12 cellular contexts compared by ENCODE assay signal in the genomic region with DNA sequence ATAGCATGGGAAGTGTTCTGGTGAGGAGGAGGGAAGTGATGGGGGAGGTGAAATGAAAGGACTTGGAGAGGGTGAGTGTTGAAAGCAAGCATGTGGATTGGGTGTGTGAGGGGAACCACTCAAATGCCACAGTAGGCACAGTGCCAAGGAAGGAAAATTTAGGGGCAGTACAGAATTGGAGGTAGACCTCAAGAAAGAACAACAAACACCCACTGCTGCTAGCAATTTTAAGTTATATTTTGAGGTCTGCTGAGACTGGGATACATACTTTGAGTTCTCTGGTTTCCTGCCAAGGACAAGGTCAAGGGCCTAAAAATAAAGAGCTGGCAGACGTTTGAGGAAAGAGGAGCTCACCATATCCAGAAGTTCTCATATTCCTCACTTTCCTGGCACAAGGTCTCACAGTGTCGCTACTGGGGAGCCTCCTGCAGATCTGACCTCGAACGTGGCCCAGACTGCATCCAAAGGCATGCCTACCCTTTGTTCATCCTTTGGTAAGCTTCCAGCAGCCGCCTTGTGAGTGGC.
DNase-seq lines count a peak whose midpoint lies in the region; ATAC-seq and TF ChIP-seq lines count a peak whose summit lies in the region.
"Had no signal": no experiment of that assay in that cellular context is flagged by ENCODE, and none has a peak within 500 bp of the region (broad histone marks: within the 10 kb centered on the region; RNA-seq: fewer than 3 reads in every experiment).

No MANE protein-coding gene starts in this region.

- H3K4me1 Mint-ChIP-seq in effector memory CD8-positive, alpha-beta T cell (ENCODE audit: low read depth in 2 of 2): no peaks in the 10 kb centered on the region

- no peaks in the 10 kb centered on the region for H3K27me3 Mint-ChIP-seq in effector memory CD8-positive, alpha-beta T cell
- H3K27me3 Mint-ChIP-seq: activated CD8-positive, alpha-beta T cell treated with anti-CD3 and anti-CD28 coated beads for 36 hours had no signal

- no peaks in the 10 kb centered on the region for H3K36me3 Mint-ChIP-seq in effector memory CD8-positive, alpha-beta T cell (ENCODE audit: insufficient read depth)

- no peak overlapping the region for H3K27ac Mint-ChIP-seq in effector memory CD8-positive, alpha-beta T cell
- H3K27ac Mint-ChIP-seq: activated CD8-positive, alpha-beta T cell treated with anti-CD3 and anti-CD28 coated beads for 36 hours had no signal

- H3K4me3 Mint-ChIP-seq in effector memory CD8-positive, alpha-beta T cell: no peak overlapping the region
- H3K4me3 Mint-ChIP-seq: activated CD8-positive, alpha-beta T cell treated with anti-CD3 and anti-CD28 coated beads for 36 hours had no signal

- H3K4me3 ChIP-seq in fibroblast of mammary gland (ENCODE audit: control insufficient read depth, low read depth, low read length): no peak overlapping the region
- H3K4me3 ChIP-seq: BLaER1, SJSA1 had no signal

- DNase-seq in AG20443 (ENCODE audit: low spot score): peak; percentile 46
- peak; percentile 8 for DNase-seq in NCI-H2107 (lab: John Stamatoyannopoulos, UW)
- DNase-seq in fibroblast of mammary gland (ENCODE audit: low read depth): peak; percentile 88
- peak; percentile 49 for DNase-seq in posterior vena cava (ENCODE audit: low spot score)
- DNase-seq in germinal center (ENCODE audit: low spot score): no peak
- no peak for DNase-seq in C1 segment of cervical spinal cord (lab: John Stamatoyannopoulos, UW)
- no peak for DNase-seq in effector memory CD8-positive, alpha-beta T cell
- DNase-seq: activated CD8-positive, alpha-beta T cell treated with anti-CD3 and anti-CD28 coated beads for 36 hours; NCI-H1436 treated with DMSO at 0.1 percent for 48 hours had no signal

- TF ChIP-seq CTCF in fibroblast of mammary gland (conservative IDR thresholded peaks at IDR 0.05; ENCODE audit: control insufficient read depth, insufficient read depth, low read depth, low read length): no peak

- ATAC-seq in effector memory CD8-positive, alpha-beta T cell (replicated peaks): no peak
- no peak for ATAC-seq in HG02763 (IDR thresholded peaks at IDR 0.05; ENCODE audit: unreplicated experiment)
- ATAC-seq: activated CD8-positive, alpha-beta T cell treated with anti-CD3 and anti-CD28 coated beads for 36 hours had no signal

- intact Hi-C loops in posterior vena cava (cut with DNase I): no loop called here

- H3K9me3 Mint-ChIP-seq in effector memory CD8-positive, alpha-beta T cell: peaks cover 7 to 13% of the 10 kb centered on the region in 2 donors
- H3K9me3 Mint-ChIP-seq: activated CD8-positive, alpha-beta T cell treated with anti-CD3 and anti-CD28 coated beads for 36 hours had no signal

Comparison
In these comparisons a context has a peak if more than half of its experiments do, and no peak if none do; other contexts are left out.
1. DNase-seq: peak in AG20443 (single experiment), NCI-H2107 (single experiment), fibroblast of mammary gland (single experiment) and posterior vena cava (single experiment); none in germinal center (single experiment), C1 segment of cervical spinal cord (0 of 14) and effector memory CD8-positive, alpha-beta T cell (0 of 3).